Comparison of ENCODE assay signal across 12 cellular contexts in genomic region chr2:219059725-219060682, GRCh38. TPM values are rescaled to one million over a fixed set of nuclear protein-coding genes. Genes with fewer than 3 reads are reported as not detected.
DNase-seq lines count a peak whose midpoint lies in the region; ATAC-seq, FAIRE-seq and TF ChIP-seq lines count a peak whose summit lies in the region.
"Had no signal": no experiment of that assay in that cellular context is flagged by ENCODE, and none has a peak within 500 bp of the region (broad histone marks: within the 10 kb centered on the region; RNA-seq: fewer than 3 reads in every experiment).

No MANE protein-coding gene starts in this region.

- no peaks in the 10 kb centered on the region for H3K9me3 ChIP-seq in right lobe of liver
- H3K9me3 ChIP-seq in subcutaneous abdominal adipose tissue (ENCODE audit: control insufficient read depth in 5 of 5, low read length in 5 of 5): no peaks in the 10 kb centered on the region

- CTCF ChIA-PET in activated CD8-positive, alpha-beta memory T cell treated with anti-CD3 and anti-CD28 coated beads, Interleukin-2, amount 10 ng/mL, durations not matched to agents 7 days and 5 days (lab: Charles Lee): interaction anchor here (1.0 to 11.9 kb wide), 19 partner anchors 10 to 235 kb away, joined by 3 to 141 read pairs (median 10); partner anchors contain the start of gene NHEJ1
- CTCF ChIA-PET in activated CD8-positive, alpha-beta T cell treated with anti-CD3 and anti-CD28 coated beads for 36 hours (lab: Charles Lee): interaction anchor here (1.0 to 24.1 kb wide), 11 partner anchors 11 to 95 kb away, joined by 3 to 431 read pairs (median 11); partner anchors contain the start of gene NHEJ1

- H3K27me3 Mint-ChIP-seq in activated CD8-positive, alpha-beta memory T cell treated with anti-CD3 and anti-CD28 coated beads, Interleukin-2, amount 10 ng/mL, durations not matched to agents 7 days and 5 days: peaks cover 81% of the 10 kb centered on the region
- H3K27me3 Mint-ChIP-seq in activated CD8-positive, alpha-beta T cell treated with anti-CD3 and anti-CD28 coated beads for 36 hours: peaks cover 60% of the 10 kb centered on the region

- no peaks in the 10 kb centered on the region for H3K36me3 ChIP-seq in right lobe of liver
- H3K36me3 ChIP-seq in subcutaneous abdominal adipose tissue (ENCODE audit: control insufficient read depth in 5 of 5, insufficient read depth in 5 of 5, low read length in 5 of 5): no peaks in the 10 kb centered on the region

- no peak overlapping the region for H3K9ac ChIP-seq in subcutaneous abdominal adipose tissue (ENCODE audit: low read length in 5 of 5)

- 0% methylated on average over 3 of the region's 81 CpGs for whole genome bisulfite sequencing in right lobe of liver (ENCODE audit: insufficient coverage, low coverage, low lambda C conversion rate, missing lambda C conversion rate)

- no peak for ATAC-seq in activated CD8-positive, alpha-beta memory T cell treated with anti-CD3 and anti-CD28 coated beads, Interleukin-2, amount 10 ng/mL, durations not matched to agents 7 days and 5 days
- ATAC-seq in activated CD8-positive, alpha-beta T cell treated with anti-CD3 and anti-CD28 coated beads for 36 hours: no peak
- ATAC-seq in right lobe of liver (peak; percentile 6 to 29 (median 8)), HG02623 (IDR thresholded peaks at IDR 0.05; ENCODE audit: unreplicated experiment) (no peak)

- peaks cover 0 to 31% (median 9%) of the 10 kb centered on the region in 4 donors for H3K4me1 ChIP-seq in right lobe of liver
- peaks cover 0 to 36% (median 33%) of the 10 kb centered on the region in 5 donors for H3K4me1 ChIP-seq in subcutaneous abdominal adipose tissue (ENCODE audit: control insufficient read depth in 5 of 5, insufficient read depth in 5 of 5, low read length in 5 of 5)

- TF ChIP-seq POLR2A in right lobe of liver (IDR thresholded peaks at IDR 0.05) (no peak), H54 (IDR thresholded peaks at IDR 0.05; ENCODE audit: low read depth, low read length) (no peak)

- TF ChIP-seq CTCF in activated CD8-positive, alpha-beta T cell treated with anti-CD3 and anti-CD28 coated beads for 36 hours (IDR thresholded peaks at IDR 0.05): no peak
- TF ChIP-seq CTCF in right lobe of liver (IDR thresholded peaks at IDR 0.05): no peak

- H3K4me1 Mint-ChIP-seq in activated CD8-positive, alpha-beta memory T cell treated with anti-CD3 and anti-CD28 coated beads, Interleukin-2, amount 10 ng/mL, durations not matched to agents 7 days and 5 days: peaks cover 22% of the 10 kb centered on the region
- peaks cover 19% of the 10 kb centered on the region for H3K4me1 Mint-ChIP-seq in activated CD8-positive, alpha-beta T cell treated with anti-CD3 and anti-CD28 coated beads for 36 hours (ENCODE audit: low read depth)

- H3K4me3 ChIP-seq in right lobe of liver (peak overlapping the region; percentile 37 to 46 (median 43)), subcutaneous abdominal adipose tissue (ENCODE audit: low read depth in 1 of 5, low read length in 5 of 5) (peak overlapping the region in 3 of 5 donors; percentile 11 to 21 (median 16))

- H3K27me3 ChIP-seq in right lobe of liver (no peaks in the 10 kb centered on the region), subcutaneous abdominal adipose tissue (ENCODE audit: control insufficient read depth in 5 of 5, insufficient read depth in 4 of 5, low read length in 5 of 5) (peaks cover 47 to 74% (median 68%) of the 10 kb centered on the region in 5 donors)

- H3K27ac Mint-ChIP-seq in activated CD8-positive, alpha-beta memory T cell treated with anti-CD3 and anti-CD28 coated beads, Interleukin-2, amount 10 ng/mL, durations not matched to agents 7 days and 5 days: no peak overlapping the region
- H3K27ac Mint-ChIP-seq in activated CD8-positive, alpha-beta T cell treated with anti-CD3 and anti-CD28 coated beads for 36 hours: no peak overlapping the region

- H3K27ac ChIP-seq in right lobe of liver (peak overlapping the region in 1 of 3 donors; percentile 44), subcutaneous abdominal adipose tissue (ENCODE audit: low read depth, low read length) (no peak overlapping the region)

- intact Hi-C loops in activated CD8-positive, alpha-beta T cell treated with anti-CD3 and anti-CD28 coated beads for 36 hours (cut with micrococcal nuclease): loop anchor here (2.0 to 10.0 kb wide), 2 partner anchors 59 to 245 kb away; partner anchors contain the start of gene PTPRN
- intact Hi-C loops in right lobe of liver (cut with DNase I): loop anchor here (2.0 to 10.0 kb wide), 3 partner anchors 61 to 97 kb away; no protein-coding TSS in a partner anchor

- H3K9me3 Mint-ChIP-seq in activated CD8-positive, alpha-beta memory T cell treated with anti-CD3 and anti-CD28 coated beads, Interleukin-2, amount 10 ng/mL, durations not matched to agents 7 days and 5 days (ENCODE audit: low read depth): no peaks in the 10 kb centered on the region
- H3K9me3 Mint-ChIP-seq in activated CD8-positive, alpha-beta T cell treated with anti-CD3 and anti-CD28 coated beads for 36 hours: no peaks in the 10 kb centered on the region

- peak; percentile 62 for DNase-seq in activated CD8-positive, alpha-beta memory T cell treated with anti-CD3 and anti-CD28 coated beads, Interleukin-2, amount 50 U/mL, for 48 hours
- DNase-seq in activated CD8-positive, alpha-beta memory T cell treated with anti-CD3 and anti-CD28 coated beads, Interleukin-2, amount 10 ng/mL, durations not matched to agents 7 days and 5 days: no peak
- peak; percentile 27 for DNase-seq in activated CD8-positive, alpha-beta T cell treated with anti-CD3 and anti-CD28 coated beads for 36 hours
- peak; percentile 39 to 62 (median 59) for DNase-seq in right lobe of liver
- DNase-seq in H54 (ENCODE audit: insufficient read length, low spot score): no peak
- DNase-seq in NCI-H2227 (lab: John Stamatoyannopoulos, UW; ENCODE audit: unreplicated experiment): no peak

- no peaks in the 10 kb centered on the region for H3K36me3 Mint-ChIP-seq in activated CD8-positive, alpha-beta memory T cell treated with anti-CD3 and anti-CD28 coated beads, Interleukin-2, amount 10 ng/mL, durations not matched to agents 7 days and 5 days
- no peaks in the 10 kb centered on the region for H3K36me3 Mint-ChIP-seq in activated CD8-positive, alpha-beta T cell treated with anti-CD3 and anti-CD28 coated beads for 36 hours (ENCODE audit: low read depth)

- H3K4me3 Mint-ChIP-seq in activated CD8-positive, alpha-beta memory T cell treated with anti-CD3 and anti-CD28 coated beads, Interleukin-2, amount 10 ng/mL, durations not matched to agents 7 days and 5 days: no peak overlapping the region
- no peak overlapping the region for H3K4me3 Mint-ChIP-seq in activated CD8-positive, alpha-beta T cell treated with anti-CD3 and anti-CD28 coated beads for 36 hours

- POLR2A ChIA-PET in activated CD8-positive, alpha-beta T cell treated with anti-CD3 and anti-CD28 coated beads for 36 hours (lab: Charles Lee): interaction anchor here (0.6 kb wide), 1 partner anchor 96 kb away, joined by 3 read pairs; no protein-coding TSS in a partner anchor

- FAIRE-seq in H54 (lab: Jason Lieb, UNC): no peak
- FAIRE-seq: D721Med, TTC549 had no signal

RNA-seq across cellular contexts. Expression of gene IHH, which starts 0.7 kb away (rescaled TPM):
- total RNA-seq in activated CD8-positive, alpha-beta memory T cell treated with anti-CD3 and anti-CD28 coated beads, Interleukin-2, amount 10 ng/mL, durations not matched to agents 7 days and 5 days: not detected
- not detected for total RNA-seq in activated CD8-positive, alpha-beta T cell treated with anti-CD3 and anti-CD28 coated beads for 36 hours
- 1 to 10 TPM in 3 of 6 experiments, under 1 TPM in 3; 0.42 to 3.9 (median 1.1) TPM for total RNA-seq in right lobe of liver
- total RNA-seq: M059J had no signal

RNA-seq across cellular contexts. Expression of gene CFAP65, which starts 18.7 kb away (rescaled TPM):
- not detected for total RNA-seq in activated CD8-positive, alpha-beta memory T cell treated with anti-CD3 and anti-CD28 coated beads, Interleukin-2, amount 10 ng/mL, durations not matched to agents 7 days and 5 days
- not detected for total RNA-seq in activated CD8-positive, alpha-beta T cell treated with anti-CD3 and anti-CD28 coated beads for 36 hours
- not detected for total RNA-seq in right lobe of liver
- total RNA-seq: dermis microvascular lymphatic vessel endothelial cell, M059J had no signal

Comparison
In these comparisons a context has a peak if more than half of its experiments do, and no peak if none do; other contexts are left out.
1. DNase-seq: peak in activated CD8-positive, alpha-beta memory T cell treated with anti-CD3 and anti-CD28 coated beads, Interleukin-2, amount 50 U/mL, for 48 hours (single experiment), activated CD8-positive, alpha-beta T cell treated with anti-CD3 and anti-CD28 coated beads for 36 hours (single experiment) and right lobe of liver (3 of 3); none in activated CD8-positive, alpha-beta memory T cell treated with anti-CD3 and anti-CD28 coated beads, Interleukin-2, amount 10 ng/mL, durations not matched to agents 7 days and 5 days (single experiment), H54 (single experiment) and NCI-H2227 (single experiment).
2. ATAC-seq: peak in right lobe of liver (4 of 4); none in activated CD8-positive, alpha-beta memory T cell treated with anti-CD3 and anti-CD28 coated beads, Interleukin-2, amount 10 ng/mL, durations not matched to agents 7 days and 5 days (single experiment), activated CD8-positive, alpha-beta T cell treated with anti-CD3 and anti-CD28 coated beads for 36 hours (single experiment) and HG02623 (single experiment).